ENCODE assay signal across 23 cellular contexts in genomic region chr5:106417163-106417562, GRCh38.
"Had no signal": no experiment of that assay in that cellular context is flagged by ENCODE, and none has a peak within 500 bp of the region (broad histone marks: within the 10 kb centered on the region; RNA-seq: fewer than 3 reads in every experiment).

No MANE protein-coding gene starts in this region.

- H3K9ac ChIP-seq: neural progenitor cell, parathyroid adenoma had no signal

- H3K27ac ChIP-seq: dorsolateral prefrontal cortex, epithelial cell of prostate, gastrocnemius medialis, neural progenitor cell, parathyroid adenoma, right lobe of liver, transverse colon, vagina had no signal

- H3K27me3 ChIP-seq: dorsolateral prefrontal cortex, gastrocnemius medialis, neural progenitor cell, right lobe of liver, transverse colon, vagina had no signal

- H3K4me3 ChIP-seq: dorsolateral prefrontal cortex, gastrocnemius medialis, neural progenitor cell, right lobe of liver, smooth muscle cell, transverse colon, vagina had no signal

- H3K36me3 ChIP-seq: gastrocnemius medialis, neural progenitor cell, right lobe of liver, transverse colon, vagina had no signal

- H2AFZ ChIP-seq: neural progenitor cell, parathyroid adenoma had no signal

- H3K9me3 ChIP-seq: gastrocnemius medialis, right lobe of liver, transverse colon, vagina had no signal

- DNase-seq: dorsolateral prefrontal cortex; effector CD4-positive, alpha-beta T cell; foreskin fibroblast; gastrocnemius medialis; mesendoderm; midbrain; naive thymus-derived CD4-positive, alpha-beta T cell; stimulated activated CD4-positive, alpha-beta T cell treated with anti-CD3 and anti-CD28 coated beads, Interleukin-12 subunit alpha, Interleukin-12 subunit beta, amount 100 ng/mL, for 4 hours; stimulated activated CD4-positive, alpha-beta T cell treated with anti-CD3 and anti-CD28 coated beads, Interleukin-2, amount 100 ng/mL, for 24 hours; stimulated activated CD4-positive, alpha-beta T cell treated with anti-CD3 and anti-CD28 coated beads, Interleukin-4, amount 100 ng/mL, for 4 hours; stimulated activated naive CD8-positive, alpha-beta T cell treated with anti-CD3 and anti-CD28 coated beads, Interleukin-15, Interleukin-2, amounts not matched to agents 100 U/mL and 50 U/mL, for 24 hours; transverse colon had no signal

- H3K4me2 ChIP-seq: neural progenitor cell, smooth muscle cell had no signal

- H3K79me2 ChIP-seq: parathyroid adenoma had no signal

- H3K4me1 ChIP-seq: gastrocnemius medialis, neural progenitor cell, parathyroid adenoma, right lobe of liver, transverse colon, vagina had no signal

- ATAC-seq: esophagus mucosa; gastrocnemius medialis; left lobe of liver; naive thymus-derived CD4-positive, alpha-beta T cell; right lobe of liver; stimulated activated memory B cell treated with anti-CD40 and anti-IgM and Interleukin-4, amounts not matched to agents 10 μg/mL and 1 μg/mL and 100 μg/mL, for 72 hours; stimulated activated naive CD8-positive, alpha-beta T cell treated with anti-CD3 and anti-CD28 coated beads, Interleukin-15, Interleukin-2, amounts not matched to agents 100 U/mL and 50 U/mL, for 24 hours had no signal

- FAIRE-seq: colon, keratinocyte had no signal
